In genomic region chr6:155181498-155181897, GRCh38 we compare ENCODE assay signal across 14 cellular contexts.
A peak's percentile ranks its signal among the peaks of the same experiment; 100 is the strongest.
DNase-seq lines count a peak whose midpoint lies in the region; ATAC-seq, FAIRE-seq and TF ChIP-seq lines count a peak whose summit lies in the region.
"Had no signal": no experiment of that assay in that cellular context is flagged by ENCODE, and none has a peak within 500 bp of the region (broad histone marks: within the 10 kb centered on the region; RNA-seq: fewer than 3 reads in every experiment).

No MANE protein-coding gene starts in this region.

- peaks cover 22% of the 10 kb centered on the region for H3K4me1 ChIP-seq in GM12878 (ENCODE audit: control insufficient read depth, insufficient read depth, low read length)
- H3K4me1 ChIP-seq: upper lobe of left lung had no signal

- intact Hi-C loops in GM12878 (cut with micrococcal nuclease; ENCODE audit: unreplicated experiment) = loop anchor here (2.0 kb wide), 1 partner anchor 43 kb away; no protein-coding TSS in a partner anchor

- peak overlapping the region; percentile 81 for H3K27ac ChIP-seq in GM12878 (ENCODE audit: control insufficient read depth, insufficient read depth)
- H3K27ac ChIP-seq: neutrophil, upper lobe of left lung had no signal

- RAD21 ChIA-PET in GM12878 (lab: Charles Lee; ENCODE audit: unreplicated experiment) = interaction anchor here (0.5 to 3.0 kb wide), 8 partner anchors 10 to 505 kb away, joined by 3 to 24 read pairs (median 6); partner anchors contain the start of gene TFB1M

- WGBS in GM12878 (ENCODE audit: insufficient coverage, insufficient replicate concordance, low lambda C conversion rate, missing lambda C conversion rate) = 0% methylated on average over 3 of the region's 3 CpGs

- TF ChIP-seq POLR2A in GM12878 (IDR thresholded peaks at IDR 0.05; ENCODE audit: low read depth, low read length) = no peak

- peak; percentile 66 to 88 for TF ChIP-seq EP300 in GM12878 (IDR thresholded peaks at IDR 0.05; ENCODE audit: borderline replicate concordance in 1 of 2, control insufficient read depth in 1 of 2, low read depth in 2 of 2, low read length in 2 of 2)

- peak overlapping the region; percentile 84; the same call in 1 of the 2 replicates for H2AFZ ChIP-seq in GM12878 (ENCODE audit: control insufficient read depth, low read depth, low read length)

- H3K36me3 ChIP-seq in GM12878 (ENCODE audit: control insufficient read depth in 2 of 2, insufficient read depth in 2 of 2, low read length in 1 of 2) = no peaks in the 10 kb centered on the region
- H3K36me3 ChIP-seq: neutrophil, upper lobe of left lung had no signal

- no peak for TF ChIP-seq CTCF in GM12878 (IDR thresholded peaks at IDR 0.05 in 2 of 3, conservative IDR thresholded peaks at IDR 0.05 in 1 of 3; ENCODE audit: control insufficient read depth in 2 of 3, extremely low read depth in 1 of 3, insufficient read depth in 1 of 3, low read depth in 3 of 3, low read length in 3 of 3)

- peak overlapping the region; percentile 85 for H3K4me2 ChIP-seq in GM12878 (ENCODE audit: control insufficient read depth, insufficient read depth)

- in situ Hi-C loops in GM12878 (cut with MboI) = no loop called here

- no peaks in the 10 kb centered on the region for H3K9me3 ChIP-seq in GM12878 (replicated peaks; ENCODE audit: control insufficient read depth, insufficient read depth, low read length)
- H3K9me3 ChIP-seq: neutrophil, upper lobe of left lung had no signal

- peak; percentile 62 for FAIRE-seq in GM12878 (lab: Jason Lieb, UNC)
- FAIRE-seq: TTC549 had no signal

- no peaks in the 10 kb centered on the region for H4K20me1 ChIP-seq in GM12878 (ENCODE audit: control insufficient read depth, insufficient read depth)

- no TSS peak for BruUV-seq in GM12878 (replicated peaks; lab: Mats Ljungman, UMichigan)

- CTCF ChIA-PET in GM12878 (lab: Yijun Ruan, JAX) = interaction anchor here (0.8 to 3.3 kb wide), 8 partner anchors 8 to 254 kb away, joined by 3 to 19 read pairs (median 6); no protein-coding TSS in a partner anchor

- DNase-seq in GM12878 (ENCODE audit: low read depth, low spot score) (no peak), NOMO-1 treated with DMSO at 0.1 percent for 48 hours (lab: John Stamatoyannopoulos, UW; ENCODE audit: unreplicated experiment) (no peak), retina (no peak), SHP77 treated with DMSO at 0.1 percent for 48 hours (lab: John Stamatoyannopoulos, UW) (no peak)
- DNase-seq: activated gamma-delta T cell treated with Interleukin-2 at 50 U/mL for 16 hours; effector CD8-positive, alpha-beta T cell; MM.1S; upper lobe of left lung had no signal

- 0 out of 2 replicates have a peak overlapping the region, but pooled peaks have one; percentile 16 for H3K4me3 ChIP-seq in GM12878
- H3K4me3 ChIP-seq: upper lobe of left lung had no signal

- SMC1A ChIA-PET in GM12878 (lab: Charles Lee; ENCODE audit: uncharacterized antibody, unreplicated experiment) = interaction anchor here (0.7 to 3.8 kb wide), 8 partner anchors 9 to 506 kb away, joined by 3 to 29 read pairs (median 6); no protein-coding TSS in a partner anchor

- TF ChIP-seq RAD21 in GM12878 (IDR thresholded peaks at IDR 0.05; ENCODE audit: insufficient read depth, low read depth, low read length) = no peak

- peak overlapping the region; percentile 26; the same call in 1 of the 2 replicates for H3K9ac ChIP-seq in GM12878 (ENCODE audit: control insufficient read depth, insufficient read depth, low read length)

- ATAC-seq in GM18511 (IDR thresholded peaks at IDR 0.05; ENCODE audit: unreplicated experiment) (peak; percentile 63), GM21390 (IDR thresholded peaks at IDR 0.05; ENCODE audit: unreplicated experiment) (peak; percentile 65), HG03066 (IDR thresholded peaks at IDR 0.05; ENCODE audit: low read depth, unreplicated experiment) (peak; percentile 51), GM12878 (peak; percentile 60), HG03097 (IDR thresholded peaks at IDR 0.05; ENCODE audit: low FRiP score, unreplicated experiment) (no peak)

- POLR2A ChIA-PET in GM12878 (lab: Charles Lee) = interaction anchor here (1.0 to 3.5 kb wide), 3 partner anchors 10 to 66 kb away, joined by 3 to 19 read pairs (median 4); no protein-coding TSS in a partner anchor

- H3K79me2 ChIP-seq in GM12878 (ENCODE audit: control insufficient read depth, insufficient read depth, low read length) = peaks cover 20% of the 10 kb centered on the region

- no peaks in the 10 kb centered on the region for H3K27me3 ChIP-seq in GM12878 (replicated peaks in 1 of 2; ENCODE audit: control insufficient read depth in 2 of 2, insufficient read depth in 2 of 2, low read length in 1 of 2)
- H3K27me3 ChIP-seq: neutrophil, upper lobe of left lung had no signal

TF ChIP-seq in GM12878, 131 proteins besides CTCF, POLR2A, EP300 and RAD21 (continues in another document):
- TF ChIP-seq ZBED1 (IDR thresholded peaks at IDR 0.05; ENCODE audit: borderline replicate concordance) = peak; percentile 43; the same call in 1 of the 2 replicates
- 0 out of 2 replicates have a peak, but pooled peaks have one; percentile 24 for TF ChIP-seq CBFB (IDR thresholded peaks at IDR 0.05; ENCODE audit: low read depth)
- peak; percentile 35 for TF ChIP-seq SKIL (IDR thresholded peaks at IDR 0.05; ENCODE audit: low read depth, poor library complexity, severe bottlenecking)
- TF ChIP-seq BHLHE40 (IDR thresholded peaks at IDR 0.05; ENCODE audit: borderline replicate concordance in 1 of 2, low read depth in 2 of 2, low read length in 1 of 2) = peak in 1 of 2 experiments; percentile 10; a peak in 1 of 4 replicates
- peak; percentile 66 for TF ChIP-seq ATF7 (IDR thresholded peaks at IDR 0.05; ENCODE audit: low read depth)
- TF ChIP-seq MYC (IDR thresholded peaks at IDR 0.05; ENCODE audit: insufficient read depth, insufficient read length, insufficient replicate concordance, low read length, severe bottlenecking) = no peak
- TF ChIP-seq SPI1 (IDR thresholded peaks at IDR 0.05; ENCODE audit: borderline replicate concordance, insufficient read depth, low read depth, low read length) = peak; percentile 10; the same call in 1 of the 2 replicates
- TF ChIP-seq ZNF217 (IDR thresholded peaks at IDR 0.05) = peak; percentile 71
- TF ChIP-seq NBN (IDR thresholded peaks at IDR 0.05) = 0 out of 2 replicates have a peak, but pooled peaks have one; percentile 46
- no peak for TF ChIP-seq SIX5 (IDR thresholded peaks at IDR 0.05; ENCODE audit: low read depth, low read length, severe bottlenecking)
- peak; percentile 68 for TF ChIP-seq CUX1 (IDR thresholded peaks at IDR 0.05; ENCODE audit: insufficient replicate concordance, low read depth, low read length)
- peak; percentile 73; the same call in 1 of the 2 replicates for TF ChIP-seq BMI1 (IDR thresholded peaks at IDR 0.05; ENCODE audit: borderline replicate concordance)
- peak; percentile 33; the same call in 1 of the 2 replicates for TF ChIP-seq DPF2 (IDR thresholded peaks at IDR 0.05)
- TF ChIP-seq GATAD2B (conservative IDR thresholded peaks at IDR 0.05; ENCODE audit: low read depth) = no peak
